ENCODE assay signal across 8 cellular contexts in genomic region chr1:31152181-31152768, GRCh38.
A peak's percentile ranks its signal among the peaks of the same experiment; 100 is the strongest.
DNase-seq lines count a peak whose midpoint lies in the region; ATAC-seq and TF ChIP-seq lines count a peak whose summit lies in the region.

No MANE protein-coding gene starts in this region.

- H3K4me3 ChIP-seq in trophoblast cell (ENCODE audit: low read depth, low read length): no peak overlapping the region

- no peaks in the 10 kb centered on the region for H3K27me3 ChIP-seq in trophoblast cell (ENCODE audit: insufficient read depth, low read length)

- DNase-seq in GM04503 (ENCODE audit: low read depth) (peak; percentile 72), MV-4-11 (lab: John Stamatoyannopoulos, UW) (peak; percentile 35), dermis blood vessel endothelial cell (peak; percentile 21), trophoblast cell (peak; percentile 87 to 96), GM10248 (ENCODE audit: extremely low spot score) (no peak)
- DNase-seq in stimulated activated CD4-positive, alpha-beta T cell treated with anti-CD3 and anti-CD28 coated beads, Interleukin-4, amount 100 ng/mL, for 1 hour: no peak

- no peaks in the 10 kb centered on the region for H3K9me3 ChIP-seq in trophoblast cell (ENCODE audit: insufficient read depth, low read depth, low read length)

- no peak overlapping the region for H2BK5ac ChIP-seq in trophoblast cell (ENCODE audit: low read depth, low read length, poor library complexity)

- no peak overlapping the region for H2BK120ac ChIP-seq in trophoblast cell (ENCODE audit: insufficient read depth, low read length, poor library complexity)

- CTCF ChIA-PET in GM10248 (lab: Yijun Ruan, JAX): interaction anchor here (0.8 to 2.9 kb wide), 5 partner anchors 10 to 397 kb away, joined by 3 to 10 read pairs (median 5); no protein-coding TSS in a partner anchor

- peaks cover 18% of the 10 kb centered on the region for H3K79me1 ChIP-seq in trophoblast cell (ENCODE audit: low read length)

- peaks cover 11% of the 10 kb centered on the region for H3K79me2 ChIP-seq in trophoblast cell (ENCODE audit: control insufficient read depth, insufficient read depth, low read length, poor library complexity)

- peaks cover 0 to 2% of the 10 kb centered on the region in 2 experiments for H3K36me3 ChIP-seq in trophoblast cell (ENCODE audit: control insufficient read depth in 1 of 2, insufficient read depth in 2 of 2, low read length in 2 of 2)

- H3K4me1 ChIP-seq in trophoblast cell (ENCODE audit: control insufficient read depth in 1 of 2, insufficient read depth in 2 of 2, low read length in 2 of 2): peaks cover 5 to 7% of the 10 kb centered on the region in 2 experiments

- no peak overlapping the region for H4K12ac ChIP-seq in trophoblast cell (ENCODE audit: low read depth, low read length)

- H3K18ac ChIP-seq in trophoblast cell (ENCODE audit: low read length): no peak overlapping the region

- ATAC-seq in HG03520 (IDR thresholded peaks at IDR 0.05; ENCODE audit: unreplicated experiment) (no peak), GM18861 (IDR thresholded peaks at IDR 0.05; ENCODE audit: unreplicated experiment) (no peak)

- H4K91ac ChIP-seq in trophoblast cell (ENCODE audit: low read depth, low read length): peak overlapping the region; percentile 7

- no peak overlapping the region for H3K23ac ChIP-seq in trophoblast cell (ENCODE audit: low read length)

- POLR2A ChIA-PET in GM10248 (lab: Yijun Ruan, JAX): no interaction called here

- H3K14ac ChIP-seq in trophoblast cell (ENCODE audit: low read length): no peak overlapping the region

- peak overlapping the region; percentile 68 for H3K27ac ChIP-seq in trophoblast cell (ENCODE audit: low read depth, low read length)

- no peak overlapping the region for H2BK12ac ChIP-seq in trophoblast cell (ENCODE audit: low read length)

- no peak overlapping the region for H2AK5ac ChIP-seq in trophoblast cell (ENCODE audit: low read length)

- H3K4ac ChIP-seq in trophoblast cell (ENCODE audit: low read depth, low read length): no peak overlapping the region

- no peak for TF ChIP-seq CTCF in GM10248 (IDR thresholded peaks at IDR 0.05; ENCODE audit: control extremely low read depth, extremely low read depth, low read depth, missing control alignments)

- H2AFZ ChIP-seq in trophoblast cell (ENCODE audit: insufficient read depth, low read length, poor library complexity): no peak overlapping the region

- WGBS in trophoblast cell (ENCODE audit: extremely low coverage, insufficient coverage, insufficient read length): no CpG with 5 or more reads among the region's 8 CpGs

- H4K8ac ChIP-seq in trophoblast cell (ENCODE audit: low read depth, low read length): no peak overlapping the region

- H3K4me2 ChIP-seq in trophoblast cell (ENCODE audit: low read length): no peak overlapping the region

- H3K9ac ChIP-seq in trophoblast cell (ENCODE audit: low read length): no peak overlapping the region

Comparison
In these comparisons a context has a peak if more than half of its experiments do, and no peak if none do; other contexts are left out.
1. DNase-seq: peak in GM04503 (single experiment), MV-4-11 (single experiment), dermis blood vessel endothelial cell (single experiment) and trophoblast cell (2 of 2); none in stimulated activated CD4-positive, alpha-beta T cell treated with anti-CD3 and anti-CD28 coated beads, Interleukin-4, amount 100 ng/mL, for 1 hour (single experiment) and GM10248 (single experiment).